Comparison of ENCODE assay signal across 19 cellular contexts in the genomic region with DNA sequence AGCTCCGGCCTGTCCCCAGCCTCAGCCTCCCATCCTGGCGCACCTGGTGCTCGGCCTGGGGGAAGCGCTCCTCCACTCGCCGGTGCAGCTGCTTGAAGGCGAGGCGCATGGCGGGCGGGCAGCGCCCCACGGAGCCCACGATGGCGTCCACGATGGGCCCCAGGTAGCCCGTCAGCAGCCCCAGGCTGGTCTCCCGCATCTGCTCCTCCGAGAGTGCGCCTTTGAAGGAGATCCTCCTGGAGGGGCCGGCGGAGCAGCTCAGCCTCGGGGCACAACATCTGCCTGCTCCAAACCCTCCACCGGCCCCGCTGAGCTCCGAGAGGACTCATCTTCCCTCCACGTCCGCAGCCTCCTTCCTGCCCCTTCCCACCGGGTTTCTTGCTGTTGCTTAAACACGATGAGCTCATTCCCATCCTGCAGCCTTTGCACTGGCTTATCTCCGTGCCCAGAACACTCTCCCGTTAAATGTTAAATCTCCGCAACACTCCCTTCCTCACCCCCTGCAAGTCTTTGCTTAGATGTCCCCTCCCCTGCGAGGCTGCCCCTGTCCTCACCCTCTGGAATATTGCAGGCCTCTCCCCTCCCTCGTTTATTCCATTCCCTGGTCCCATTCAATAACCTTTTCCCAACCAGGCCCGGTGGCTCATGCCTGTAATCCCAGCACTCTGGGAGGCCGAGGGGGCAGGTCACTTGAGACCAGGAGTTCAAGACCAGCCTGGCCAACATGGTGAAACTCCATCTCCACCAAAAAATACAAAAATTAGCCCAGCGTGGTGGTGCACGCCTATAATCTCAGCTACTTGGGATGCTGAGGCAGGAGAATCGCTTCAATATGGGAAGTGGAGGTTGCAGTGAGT. TPM values are rescaled to one million over a fixed set of nuclear protein-coding genes. Genes with fewer than 3 reads are reported as not detected.
DNase-seq lines count a peak whose midpoint lies in the region; TF ChIP-seq lines count a peak whose summit lies in the region.
"Had no signal": no experiment of that assay in that cellular context is flagged by ENCODE, and none has a peak within 500 bp of the region (broad histone marks: within the 10 kb centered on the region; RNA-seq: fewer than 3 reads in every experiment).

No MANE protein-coding gene starts in this region.

- 84 to 85% methylated on average over 27 to 39 of the region's 39 CpGs for WGBS in endodermal cell (ENCODE audit: insufficient coverage in 1 of 2, insufficient read length in 1 of 2), 2 experiments

- H3K4me1 ChIP-seq in endodermal cell (ENCODE audit: control insufficient read depth, insufficient read depth, low read length), result peaks cover 7% of the 10 kb centered on the region
- no peaks in the 10 kb centered on the region for H3K4me1 ChIP-seq in osteoblast (ENCODE audit: insufficient read depth, low read length)
- H3K4me1 ChIP-seq in effector memory CD4-positive, alpha-beta T cell (ENCODE audit: control insufficient read depth, insufficient read depth, low read length, poor library complexity, severe bottlenecking), result no peaks in the 10 kb centered on the region
- H3K4me1 ChIP-seq: A549, BE2C had no signal

- H3K36me3 ChIP-seq in H7 (replicated peaks; ENCODE audit: control insufficient read depth, insufficient read depth, low read length) (no peaks in the 10 kb centered on the region; the same call in 1 of the 2 replicates), endodermal cell (ENCODE audit: control insufficient read depth, insufficient read depth, low read length) (no peaks in the 10 kb centered on the region), osteoblast (ENCODE audit: insufficient read depth, low read length) (no peaks in the 10 kb centered on the region)
- no peaks in the 10 kb centered on the region for H3K36me3 ChIP-seq in effector memory CD4-positive, alpha-beta T cell (ENCODE audit: control insufficient read depth, insufficient read depth, low read length)
- H3K36me3 ChIP-seq: BE2C had no signal

- no peak overlapping the region for H2AFZ ChIP-seq in osteoblast (ENCODE audit: low read length)

- intact Hi-C loops in posterior vena cava (cut with DNase I), result no loop called here

- peak; percentile 53 for DNase-seq in H7
- DNase-seq in endodermal cell, result peak; percentile 65
- peak; percentile 74 for DNase-seq in osteoblast (ENCODE audit: insufficient read length, low spot score, missing footprints)
- DNase-seq in posterior vena cava (ENCODE audit: low spot score), result no peak
- DNase-seq in NCI-H2196 (lab: John Stamatoyannopoulos, UW; ENCODE audit: unreplicated experiment), result no peak
- DNase-seq in effector memory CD4-positive, alpha-beta T cell, result no peak
- DNase-seq: BE2C; CD4-positive, alpha-beta memory T cell; COR-L47; DMS153; DMS79 treated with DMSO at 0.1 percent for 48 hours; EL; GF-D8 had no signal

- no peaks in the 10 kb centered on the region for H4K20me1 ChIP-seq in osteoblast (ENCODE audit: insufficient read depth, low read length)

- no peaks in the 10 kb centered on the region for H3K9me3 Mint-ChIP-seq in endodermal cell
- H3K9me3 Mint-ChIP-seq: CD4-positive, alpha-beta memory T cell; IgD-negative memory B cell had no signal

- H3K27me3 ChIP-seq in H7 (ENCODE audit: control insufficient read depth, insufficient read depth, low read length) (no peaks in the 10 kb centered on the region; the same call in 1 of the 2 replicates), endodermal cell (ENCODE audit: control insufficient read depth, insufficient read depth, low read length, poor library complexity, severe bottlenecking) (no peaks in the 10 kb centered on the region), osteoblast (ENCODE audit: insufficient read depth, low read length) (peaks cover 6% of the 10 kb centered on the region)
- no peaks in the 10 kb centered on the region for H3K27me3 ChIP-seq in effector memory CD4-positive, alpha-beta T cell (replicated peaks; ENCODE audit: control insufficient read depth, insufficient read depth, low read length, poor library complexity, severe bottlenecking)
- H3K27me3 ChIP-seq: BE2C had no signal

- no peaks in the 10 kb centered on the region for H3K36me3 Mint-ChIP-seq in endodermal cell (ENCODE audit: low read depth)
- H3K36me3 Mint-ChIP-seq: CD4-positive, alpha-beta memory T cell had no signal

- TF ChIP-seq CTCF in endodermal cell (conservative IDR thresholded peaks at IDR 0.05) (no peak), osteoblast (IDR thresholded peaks at IDR 0.05; ENCODE audit: extremely low read depth, low read depth, low read length) (no peak)

- no peaks in the 10 kb centered on the region for H3K9me3 ChIP-seq in endodermal cell (ENCODE audit: control insufficient read depth, low read length)
- no peaks in the 10 kb centered on the region for H3K9me3 ChIP-seq in osteoblast (ENCODE audit: low read depth, low read length)
- H3K9me3 ChIP-seq in effector memory CD4-positive, alpha-beta T cell (ENCODE audit: control insufficient read depth, low read length), result no peaks in the 10 kb centered on the region
- H3K9me3 ChIP-seq: A549, BE2C had no signal

- no peak overlapping the region for H3K9ac ChIP-seq in endodermal cell (ENCODE audit: extremely low read depth, low read length, poor library complexity, severe bottlenecking)

- peak overlapping the region; percentile 26 for H3K27ac ChIP-seq in angular gyrus (ENCODE audit: low read depth, low read length)
- H3K27ac ChIP-seq in endodermal cell (ENCODE audit: low read depth, low read length), result no peak overlapping the region
- no peak overlapping the region for H3K27ac ChIP-seq in osteoblast (ENCODE audit: low read depth, low read length)
- H3K27ac ChIP-seq in effector memory CD4-positive, alpha-beta T cell (ENCODE audit: insufficient read depth, low read length, poor library complexity, severe bottlenecking), result no peak overlapping the region
- H3K27ac ChIP-seq: A549, C4-2B had no signal

- H3K79me2 ChIP-seq in osteoblast (ENCODE audit: insufficient read depth, low read length), result no peaks in the 10 kb centered on the region

- no peak overlapping the region for H3K4me3 Mint-ChIP-seq in endodermal cell
- H3K4me3 Mint-ChIP-seq: CD4-positive, alpha-beta memory T cell; IgD-negative memory B cell had no signal

- H3K4me3 ChIP-seq in H7 (ENCODE audit: insufficient read depth, low read depth, low read length), result no peak overlapping the region
- H3K4me3 ChIP-seq in endodermal cell (ENCODE audit: low read length), result no peak overlapping the region
- no peak overlapping the region for H3K4me3 ChIP-seq in osteoblast (ENCODE audit: insufficient read depth, low read length)
- no peak overlapping the region for H3K4me3 ChIP-seq in effector memory CD4-positive, alpha-beta T cell (ENCODE audit: insufficient read depth, low read depth, low read length, poor library complexity, severe bottlenecking)
- H3K4me3 ChIP-seq: A549 had no signal

- peaks cover 13% of the 10 kb centered on the region for H3K4me1 Mint-ChIP-seq in endodermal cell
- H3K4me1 Mint-ChIP-seq: IgD-negative memory B cell had no signal

- no peak overlapping the region for H3K27ac Mint-ChIP-seq in endodermal cell
- H3K27ac Mint-ChIP-seq: CD4-positive, alpha-beta memory T cell; IgD-negative memory B cell had no signal

- H3K4me2 ChIP-seq in osteoblast (ENCODE audit: insufficient read depth, low read length), result no peak overlapping the region
- H3K4me2 ChIP-seq: A549 had no signal

- no peaks in the 10 kb centered on the region for H3K27me3 Mint-ChIP-seq in endodermal cell (ENCODE audit: insufficient read depth)

RNA-seq across cellular contexts. Expression of a gene that starts 23.3 kb away (rescaled TPM):
- total RNA-seq in H7 (2014; rRNA removed; shearing (Covaris generic)), result 4.4 and 4.5 TPM in 2 replicates
- 1 to 10 TPM in 1 of 2 donors, under 1 TPM in 1; 0.77 to 1.4 TPM for total RNA-seq in endodermal cell
- polyA plus RNA-seq in endodermal cell (2013, experiment 1 of 2), result 0.50 TPM
- polyA plus RNA-seq in endodermal cell (2013, experiment 2 of 2), result 0.25 TPM
- total RNA-seq in osteoblast, result not detected in 2 replicates
- total RNA-seq in posterior vena cava, result not detected
- total RNA-seq: HT1080 had no signal
- polyA plus RNA-seq: AG04450, IgD-negative memory B cell had no signal

RNA-seq across cellular contexts. Expression of a gene that starts 37.3 kb away (rescaled TPM):
- 0.33 TPM in 1 of 2 replicates, not detected in the other for total RNA-seq in H7 (2014; rRNA removed; shearing (Covaris generic))
- not detected for total RNA-seq in endodermal cell
- not detected for polyA plus RNA-seq in endodermal cell (2013, experiment 1 of 2)
- not detected for polyA plus RNA-seq in endodermal cell (2013, experiment 2 of 2)
- not detected in 2 replicates for total RNA-seq in osteoblast
- total RNA-seq in posterior vena cava, result not detected
- total RNA-seq: CD4-positive, alpha-beta memory T cell; HT1080 had no signal
- polyA plus RNA-seq: AG04450, IgD-negative memory B cell had no signal

RNA-seq across cellular contexts. Expression of a gene that starts 55.7 kb away (rescaled TPM):
- total RNA-seq in H7 (2014; rRNA removed; shearing (Covaris generic)), result 1.00 and 2.5 TPM in 2 replicates
- 1 to 10 TPM; 3.3 to 4.9 TPM for total RNA-seq in endodermal cell
- 12.4 TPM for polyA plus RNA-seq in endodermal cell (2013, experiment 1 of 2)
- 8.3 TPM for polyA plus RNA-seq in endodermal cell (2013, experiment 2 of 2)
- total RNA-seq in osteoblast, result under 0.01 TPM in 2 replicates
- total RNA-seq in posterior vena cava, result 1 to 10 TPM; 4.5 to 6.3 TPM

Comparison
In these comparisons a context has a peak if more than half of its experiments do, and no peak if none do; other contexts are left out.
1. DNase-seq: peak in H7 (single experiment), endodermal cell (single experiment) and osteoblast (single experiment); none in posterior vena cava (single experiment), NCI-H2196 (single experiment) and effector memory CD4-positive, alpha-beta T cell (0 of 3).